Comparison of ENCODE assay signal across 11 cellular contexts in the genomic region with DNA sequence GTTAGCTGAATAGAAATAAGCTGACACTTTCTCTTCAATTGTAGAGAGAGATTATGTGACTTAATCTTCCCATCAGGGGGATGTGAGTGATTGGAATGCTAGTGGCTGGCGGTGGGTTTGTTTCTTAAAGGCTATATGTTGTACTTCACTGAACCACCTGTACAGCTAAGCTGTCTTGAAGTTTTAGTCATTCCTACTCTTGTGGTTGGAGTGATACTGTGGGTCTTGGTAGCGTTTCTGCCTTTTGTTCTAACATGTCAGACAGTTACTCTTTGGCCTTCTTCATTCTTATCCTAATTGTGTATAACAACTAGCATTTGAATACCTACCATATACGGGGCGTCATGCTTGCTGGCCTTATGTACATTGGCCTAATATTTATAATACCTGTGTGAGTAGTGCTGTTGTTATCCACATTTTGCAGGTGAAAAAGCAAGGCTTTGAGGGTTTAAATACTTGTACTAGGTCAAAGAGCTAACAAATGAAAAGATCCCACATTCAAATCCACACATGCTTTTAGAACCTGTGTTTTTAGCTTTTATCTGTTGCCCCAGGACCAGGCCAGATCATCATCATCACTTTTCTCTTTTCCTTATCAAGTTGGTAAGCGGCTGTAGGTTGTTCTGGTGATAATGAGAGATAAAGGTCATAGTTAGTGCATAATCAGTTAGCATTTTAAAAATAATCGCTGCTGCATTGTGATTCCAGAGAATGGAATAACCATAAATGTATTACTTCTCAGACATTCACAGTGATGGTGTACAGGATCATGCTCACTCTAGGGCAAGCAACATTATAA. TPM values are rescaled to one million over a fixed set of nuclear protein-coding genes. Genes with fewer than 3 reads are reported as not detected.
DNase-seq lines count a peak whose midpoint lies in the region; ATAC-seq and TF ChIP-seq lines count a peak whose summit lies in the region.
"Had no signal": no experiment of that assay in that cellular context is flagged by ENCODE, and none has a peak within 500 bp of the region (broad histone marks: within the 10 kb centered on the region; RNA-seq: fewer than 3 reads in every experiment).

No MANE protein-coding gene starts in this region.

- no peak overlapping the region for H3K9ac ChIP-seq in endodermal cell (ENCODE audit: extremely low read depth, low read length, poor library complexity, severe bottlenecking)

- TF ChIP-seq CTCF in endodermal cell (conservative IDR thresholded peaks at IDR 0.05) = no peak

- no peak overlapping the region for H3K27ac ChIP-seq in endodermal cell (ENCODE audit: low read depth, low read length)

- no peaks in the 10 kb centered on the region for H3K36me3 Mint-ChIP-seq in activated CD4-positive, alpha-beta T cell treated with anti-CD3 and anti-CD28 coated beads for 36 hours (ENCODE audit: low read depth)
- no peaks in the 10 kb centered on the region for H3K36me3 Mint-ChIP-seq in endodermal cell (ENCODE audit: low read depth)

- WGBS in endodermal cell (ENCODE audit: insufficient coverage in 1 of 2, insufficient read length in 1 of 2), 2 experiments = 75 to 100% methylated on average over 2 to 6 of the region's 6 CpGs

- H3K36me3 ChIP-seq in endodermal cell (ENCODE audit: control insufficient read depth, insufficient read depth, low read length) = no peaks in the 10 kb centered on the region

- H3K4me1 ChIP-seq in endodermal cell (ENCODE audit: control insufficient read depth, insufficient read depth, low read length) = peaks cover 16% of the 10 kb centered on the region

- no peaks in the 10 kb centered on the region for H3K27me3 ChIP-seq in endodermal cell (ENCODE audit: control insufficient read depth, insufficient read depth, low read length, poor library complexity, severe bottlenecking)

- intact Hi-C loops in activated CD4-positive, alpha-beta T cell treated with anti-CD3 and anti-CD28 coated beads for 36 hours (cut with DNase I, micrococcal nuclease) = no loop called here

- no peaks in the 10 kb centered on the region for H3K27me3 Mint-ChIP-seq in activated CD4-positive, alpha-beta T cell treated with anti-CD3 and anti-CD28 coated beads for 36 hours
- no peaks in the 10 kb centered on the region for H3K27me3 Mint-ChIP-seq in endodermal cell (ENCODE audit: insufficient read depth)
- H3K27me3 Mint-ChIP-seq: dendritic cell treated with granulocyte-macrophage colony-stimulating factor and Interleukin-4, amounts not matched to agents 40 ng/mL and 50 ng/mL, for 4 days had no signal

- H3K27ac Mint-ChIP-seq in activated CD4-positive, alpha-beta T cell treated with anti-CD3 and anti-CD28 coated beads for 36 hours = peak overlapping the region; percentile 41
- H3K27ac Mint-ChIP-seq in endodermal cell = no peak overlapping the region
- H3K27ac Mint-ChIP-seq: dendritic cell treated with granulocyte-macrophage colony-stimulating factor and Interleukin-4, amounts not matched to agents 40 ng/mL and 50 ng/mL, for 4 days had no signal

- H3K4me3 Mint-ChIP-seq in activated CD4-positive, alpha-beta T cell treated with anti-CD3 and anti-CD28 coated beads for 36 hours = no peak overlapping the region
- H3K4me3 Mint-ChIP-seq in endodermal cell = no peak overlapping the region
- H3K4me3 Mint-ChIP-seq: dendritic cell treated with granulocyte-macrophage colony-stimulating factor and Interleukin-4, amounts not matched to agents 40 ng/mL and 50 ng/mL, for 4 days; neural crest cell had no signal

- H3K9me3 Mint-ChIP-seq in activated CD4-positive, alpha-beta T cell treated with anti-CD3 and anti-CD28 coated beads for 36 hours (ENCODE audit: low read depth) = no peaks in the 10 kb centered on the region
- H3K9me3 Mint-ChIP-seq in endodermal cell = no peaks in the 10 kb centered on the region
- H3K9me3 Mint-ChIP-seq: dendritic cell treated with granulocyte-macrophage colony-stimulating factor and Interleukin-4, amounts not matched to agents 40 ng/mL and 50 ng/mL, for 4 days; neural crest cell had no signal

- peak overlapping the region; percentile 11 for H3K4me3 ChIP-seq in endodermal cell (ENCODE audit: low read length)

- H3K9me3 ChIP-seq in endodermal cell (ENCODE audit: control insufficient read depth, low read length) = no peaks in the 10 kb centered on the region

- POLR2A ChIA-PET in activated CD4-positive, alpha-beta T cell treated with anti-CD3 and anti-CD28 coated beads for 36 hours (lab: Charles Lee) = interaction anchor here (0.6 kb wide), 2 partner anchors 129 to 256 kb away, joined by 3 to 9 read pairs; no protein-coding TSS in a partner anchor

- peak; percentile 25 for DNase-seq in activated CD4-positive, alpha-beta T cell treated with anti-CD3 and anti-CD28 coated beads for 36 hours
- no peak for DNase-seq in activated CD4-positive, alpha-beta T cell treated with anti-CD3 and anti-CD28 coated beads, Interleukin-2, amount 50 U/mL, for 4 hours
- no peak for DNase-seq in endodermal cell
- no peak for DNase-seq in NCI-H146 treated with DMSO at 0.1 percent for 48 hours (lab: John Stamatoyannopoulos, UW; ENCODE audit: unreplicated experiment)
- no peak for DNase-seq in activated CD8-positive, alpha-beta memory T cell treated with anti-CD3 and anti-CD28 coated beads, Interleukin-2, amount 50 U/mL, for 4 hours
- DNase-seq in central memory CD4-positive, alpha-beta T cell = no peak
- DNase-seq: NCI-H748 treated with DMSO at 0.1 percent for 48 hours had no signal

- CTCF ChIA-PET in activated CD4-positive, alpha-beta T cell treated with anti-CD3 and anti-CD28 coated beads for 36 hours (lab: Charles Lee) = interaction anchor here (0.6 to 2.4 kb wide), 6 partner anchors 10 to 134 kb away, joined by 3 to 9 read pairs (median 4); no protein-coding TSS in a partner anchor

- H3K4me1 Mint-ChIP-seq in activated CD4-positive, alpha-beta T cell treated with anti-CD3 and anti-CD28 coated beads for 36 hours = peaks cover 50% of the 10 kb centered on the region
- H3K4me1 Mint-ChIP-seq in endodermal cell = peaks cover 42% of the 10 kb centered on the region

- ATAC-seq in activated CD4-positive, alpha-beta T cell treated with anti-CD3 and anti-CD28 coated beads for 36 hours = peak; percentile 99
- ATAC-seq in GM21423 (IDR thresholded peaks at IDR 0.05; ENCODE audit: unreplicated experiment) (peak; percentile 99), HG03108 (IDR thresholded peaks at IDR 0.05; ENCODE audit: unreplicated experiment) (peak; percentile 93)

RNA-seq across cellular contexts. Expression of gene AKAP13, which starts 50.2 kb away (rescaled TPM):
- 100 to 1,000 TPM in 1 of 2 experiments, 10 to 100 TPM in 1; 85.1 to 104 TPM for total RNA-seq in activated CD4-positive, alpha-beta T cell treated with anti-CD3 and anti-CD28 coated beads for 36 hours
- total RNA-seq in endodermal cell = 100 to 1,000 TPM; 115 to 131 TPM
- polyA plus RNA-seq in endodermal cell (2013, experiment 1 of 2) = 35.6 TPM
- polyA plus RNA-seq in endodermal cell (2013, experiment 2 of 2) = 46.4 TPM
